In genomic region chr5:87390576-87391199, GRCh38 we compare ENCODE assay signal across 13 cellular contexts. TPM values are rescaled to one million over a fixed set of nuclear protein-coding genes. Genes with fewer than 3 reads are reported as not detected.
A peak's percentile ranks its signal among the peaks of the same experiment; 100 is the strongest.
DNase-seq lines count a peak whose midpoint lies in the region; ATAC-seq and TF ChIP-seq lines count a peak whose summit lies in the region.
"Had no signal": no experiment of that assay in that cellular context is flagged by ENCODE, and none has a peak within 500 bp of the region (broad histone marks: within the 10 kb centered on the region; RNA-seq: fewer than 3 reads in every experiment).

No MANE protein-coding gene starts in this region.

- H3K4me3 Mint-ChIP-seq in activated CD4-positive, alpha-beta T cell treated with anti-CD3 and anti-CD28 coated beads, Interleukin-2, amount 10 ng/mL, durations not matched to agents 7 days and 5 days, result no peak overlapping the region
- H3K4me3 Mint-ChIP-seq in endothelial cell (ENCODE audit: unreplicated experiment) (peak overlapping the region; percentile 42), osteocyte (ENCODE audit: unreplicated experiment) (no peak overlapping the region)
- no peak overlapping the region for H3K4me3 Mint-ChIP-seq in activated T-helper 1 cell treated with anti-CD3 and anti-CD28 coated beads, Interleukin-12 subunit alpha, Interleukin-12 subunit beta, Interleukin-2, Interleukin-4 antibody, amounts not matched to agents 30 ng/mL and 10 ng/mL and 1 ng/mL, durations not matched to agents 14 hours and 24 hours and 36 hours

- no peak overlapping the region for H3K9ac ChIP-seq in PC-3 (ENCODE audit: low read length)

- H3K9me3 Mint-ChIP-seq in activated CD4-positive, alpha-beta T cell treated with anti-CD3 and anti-CD28 coated beads, Interleukin-2, amount 10 ng/mL, durations not matched to agents 7 days and 5 days, result no peaks in the 10 kb centered on the region
- H3K9me3 Mint-ChIP-seq in endothelial cell (ENCODE audit: unreplicated experiment) (no peaks in the 10 kb centered on the region), osteocyte (ENCODE audit: unreplicated experiment) (no peaks in the 10 kb centered on the region)
- no peaks in the 10 kb centered on the region for H3K9me3 Mint-ChIP-seq in activated T-helper 1 cell treated with anti-CD3 and anti-CD28 coated beads, Interleukin-12 subunit alpha, Interleukin-12 subunit beta, Interleukin-2, Interleukin-4 antibody, amounts not matched to agents 30 ng/mL and 10 ng/mL and 1 ng/mL, durations not matched to agents 14 hours and 24 hours and 36 hours

- H3K4me1 Mint-ChIP-seq in activated CD4-positive, alpha-beta T cell treated with anti-CD3 and anti-CD28 coated beads, Interleukin-2, amount 10 ng/mL, durations not matched to agents 7 days and 5 days, result peaks cover 12% of the 10 kb centered on the region
- H3K4me1 Mint-ChIP-seq in endothelial cell (ENCODE audit: unreplicated experiment), result no peaks in the 10 kb centered on the region
- peaks cover 69% of the 10 kb centered on the region for H3K4me1 Mint-ChIP-seq in osteocyte (ENCODE audit: unreplicated experiment)
- H3K4me1 Mint-ChIP-seq in activated T-helper 1 cell treated with anti-CD3 and anti-CD28 coated beads, Interleukin-12 subunit alpha, Interleukin-12 subunit beta, Interleukin-2, Interleukin-4 antibody, amounts not matched to agents 30 ng/mL and 10 ng/mL and 1 ng/mL, durations not matched to agents 14 hours and 24 hours and 36 hours (ENCODE audit: low read depth), result peaks cover 11% of the 10 kb centered on the region

- intact Hi-C loops in PC-3 (cut with micrococcal nuclease) (loop anchor here (5.0 kb wide), 1 partner anchor 268 kb away; no protein-coding TSS in a partner anchor), left lung (cut with DNase I) (loop anchor here in 1 of 2 donors (10.0 kb wide), 1 partner anchor 126 kb away; the partner anchor contains the start of gene RASA1)
- intact Hi-C loops in activated T-helper 1 cell treated with anti-CD3 and anti-CD28 coated beads, Interleukin-12 subunit alpha, Interleukin-12 subunit beta, Interleukin-2, Interleukin-4 antibody, amounts not matched to agents 30 ng/mL and 10 ng/mL and 1 ng/mL, durations not matched to agents 14 hours and 24 hours and 36 hours (cut with micrococcal nuclease), result no loop called here

- H3K27me3 ChIP-seq in PC-3 (ENCODE audit: low read length) (no peaks in the 10 kb centered on the region), left lung (no peaks in the 10 kb centered on the region)
- H3K27me3 ChIP-seq: colonic mucosa, tibial artery had no signal

- no peak overlapping the region for H2AFZ ChIP-seq in PC-3 (ENCODE audit: low read length)
- H2AFZ ChIP-seq: PC-9 had no signal

- POLR2A ChIA-PET in activated CD4-positive, alpha-beta T cell treated with anti-CD3 and anti-CD28 coated beads, Interleukin-2, amount 10 ng/mL, durations not matched to agents 7 days and 5 days (lab: Charles Lee), result no interaction called here
- POLR2A ChIA-PET in PC-3 (lab: Charles Lee; ENCODE audit: unreplicated experiment), result no interaction called here

- H3K4me2 ChIP-seq in PC-3 (ENCODE audit: low read length), result no peak overlapping the region
- H3K4me2 ChIP-seq: PC-9 had no signal

- H3K36me3 Mint-ChIP-seq in activated CD4-positive, alpha-beta T cell treated with anti-CD3 and anti-CD28 coated beads, Interleukin-2, amount 10 ng/mL, durations not matched to agents 7 days and 5 days (ENCODE audit: low read depth), result peaks cover 64% of the 10 kb centered on the region
- peaks cover 26% of the 10 kb centered on the region for H3K36me3 Mint-ChIP-seq in endothelial cell (ENCODE audit: low read depth, unreplicated experiment)
- peaks cover 52% of the 10 kb centered on the region for H3K36me3 Mint-ChIP-seq in osteocyte (ENCODE audit: unreplicated experiment)
- peaks cover 63% of the 10 kb centered on the region for H3K36me3 Mint-ChIP-seq in activated T-helper 1 cell treated with anti-CD3 and anti-CD28 coated beads, Interleukin-12 subunit alpha, Interleukin-12 subunit beta, Interleukin-2, Interleukin-4 antibody, amounts not matched to agents 30 ng/mL and 10 ng/mL and 1 ng/mL, durations not matched to agents 14 hours and 24 hours and 36 hours (ENCODE audit: low read depth)

- peaks cover 50% of the 10 kb centered on the region for H3K4me1 ChIP-seq in PC-3 (ENCODE audit: insufficient read depth, low read length)
- peaks cover 0 to 8% of the 10 kb centered on the region in 2 donors for H3K4me1 ChIP-seq in left lung
- H3K4me1 ChIP-seq: colonic mucosa had no signal

- peaks cover 90% of the 10 kb centered on the region for H3K36me3 ChIP-seq in PC-3 (ENCODE audit: low read depth, low read length)
- H3K36me3 ChIP-seq in left lung, result peaks cover 0 to 99% of the 10 kb centered on the region in 2 donors

- H3K27ac Mint-ChIP-seq in activated CD4-positive, alpha-beta T cell treated with anti-CD3 and anti-CD28 coated beads, Interleukin-2, amount 10 ng/mL, durations not matched to agents 7 days and 5 days, result peak overlapping the region; percentile 41
- no peak overlapping the region for H3K27ac Mint-ChIP-seq in endothelial cell (ENCODE audit: unreplicated experiment)
- peak overlapping the region; percentile 66 for H3K27ac Mint-ChIP-seq in osteocyte (ENCODE audit: unreplicated experiment)
- H3K27ac Mint-ChIP-seq in activated T-helper 1 cell treated with anti-CD3 and anti-CD28 coated beads, Interleukin-12 subunit alpha, Interleukin-12 subunit beta, Interleukin-2, Interleukin-4 antibody, amounts not matched to agents 30 ng/mL and 10 ng/mL and 1 ng/mL, durations not matched to agents 14 hours and 24 hours and 36 hours, result no peak overlapping the region

- no peak for DNase-seq in activated CD4-positive, alpha-beta T cell treated with anti-CD3 and anti-CD28 coated beads, Interleukin-2, amount 10 ng/mL, durations not matched to agents 7 days and 5 days
- no peak for DNase-seq in activated CD4-positive, alpha-beta T cell treated with anti-CD3 and anti-CD28 coated beads, Interleukin-2, amount 50 U/mL, for 4 hours
- DNase-seq in PC-3 (peak; percentile 43), endothelial cell (ENCODE audit: low spot score) (no peak), osteocyte (ENCODE audit: extremely low spot score, unreplicated experiment) (no peak), D341Med (ENCODE audit: low spot score) (no peak), left lung (no peak)
- no peak for DNase-seq in activated T-helper 1 cell treated with anti-CD3 and anti-CD28 coated beads, Interleukin-12 subunit alpha, Interleukin-12 subunit beta, Interleukin-2, Interleukin-4 antibody, amounts not matched to agents 30 ng/mL and 10 ng/mL and 1 ng/mL, durations not matched to agents 14 hours and 24 hours and 36 hours (ENCODE audit: low spot score)
- DNase-seq: colonic mucosa, NCI-H187, NCI-H524 treated with DMSO at 0.1 percent for 48 hours, PC-9, tibial artery had no signal

- no peaks in the 10 kb centered on the region for H3K27me3 Mint-ChIP-seq in activated CD4-positive, alpha-beta T cell treated with anti-CD3 and anti-CD28 coated beads, Interleukin-2, amount 10 ng/mL, durations not matched to agents 7 days and 5 days
- H3K27me3 Mint-ChIP-seq in endothelial cell (ENCODE audit: unreplicated experiment) (no peaks in the 10 kb centered on the region), osteocyte (ENCODE audit: unreplicated experiment) (no peaks in the 10 kb centered on the region)
- H3K27me3 Mint-ChIP-seq in activated T-helper 1 cell treated with anti-CD3 and anti-CD28 coated beads, Interleukin-12 subunit alpha, Interleukin-12 subunit beta, Interleukin-2, Interleukin-4 antibody, amounts not matched to agents 30 ng/mL and 10 ng/mL and 1 ng/mL, durations not matched to agents 14 hours and 24 hours and 36 hours (ENCODE audit: insufficient read depth), result no peaks in the 10 kb centered on the region

- ATAC-seq in PC-3 (peak; percentile 11), left lung (no peak)

- 0 out of 2 replicates have a peak, but pooled peaks cover 5% of the 10 kb centered on the region for H4K20me1 ChIP-seq in PC-3 (ENCODE audit: low read length)

- peaks cover 5% of the 10 kb centered on the region for H3F3A ChIP-seq in PC-3 (ENCODE audit: low read length, unreplicated experiment)

- H3K4me3 ChIP-seq in PC-3 (ENCODE audit: low read length), result no peak overlapping the region
- no peak overlapping the region for H3K4me3 ChIP-seq in left lung
- H3K4me3 ChIP-seq: colonic mucosa, PC-9, tibial artery had no signal

- BruUV-seq in PC-3 (replicated peaks; lab: Mats Ljungman, UMichigan), result TSS peak; percentile 9

- CTCF ChIA-PET in activated CD4-positive, alpha-beta T cell treated with anti-CD3 and anti-CD28 coated beads, Interleukin-2, amount 10 ng/mL, durations not matched to agents 7 days and 5 days (lab: Charles Lee), result interaction anchor here (1.2 to 1.3 kb wide), 2 partner anchors 9 to 13 kb away, joined by 3 to 4 read pairs; no protein-coding TSS in a partner anchor
- CTCF ChIA-PET in PC-3 (lab: Charles Lee), result no interaction called here

- no peak for TF ChIP-seq CTCF in PC-3 (conservative IDR thresholded peaks at IDR 0.05; ENCODE audit: low read depth, low read length)
- TF ChIP-seq CTCF in endothelial cell (IDR thresholded peaks at IDR 0.05; ENCODE audit: unreplicated experiment), result no peak
- TF ChIP-seq CTCF in osteocyte (IDR thresholded peaks at IDR 0.05), result no peak
- TF ChIP-seq CTCF in left lung (IDR thresholded peaks at IDR 0.05), result no peak

- no peaks in the 10 kb centered on the region for H3K9me2 ChIP-seq in PC-3 (replicated peaks; ENCODE audit: low read length)

- H3K9me3 ChIP-seq in PC-3 (ENCODE audit: low read length) (no peaks in the 10 kb centered on the region), left lung (no peaks in the 10 kb centered on the region)
- H3K9me3 ChIP-seq: colonic mucosa, tibial artery had no signal

- H3K27ac ChIP-seq in PC-3 (ENCODE audit: low read length), result no peak overlapping the region
- H3K27ac ChIP-seq in left lung, result no peak overlapping the region
- H3K27ac ChIP-seq: colonic mucosa, PC-9, tibial artery had no signal

- H3K79me2 ChIP-seq in PC-3 (ENCODE audit: low read length), result peaks cover 23% of the 10 kb centered on the region

RNA-seq across cellular contexts. Expression of gene CCNH, which starts 22.0 kb away (rescaled TPM):
- total RNA-seq in activated CD4-positive, alpha-beta T cell treated with anti-CD3 and anti-CD28 coated beads, Interleukin-2, amount 10 ng/mL, durations not matched to agents 7 days and 5 days, result 10 to 100 TPM; 43.1 to 57.6 TPM
- total RNA-seq in PC-3 (2014; rRNA removed) (77.6 and 121 TPM in 2 replicates), endothelial cell (ENCODE audit: unreplicated experiment) (33.9 TPM), osteocyte (31.1 and 32.6 TPM in 2 replicates), left lung (10 to 100 TPM; 31.9 to 50.1 TPM)
- 77.6 and 80.9 TPM in 2 replicates for total RNA-seq in activated T-helper 1 cell treated with anti-CD3 and anti-CD28 coated beads, Interleukin-12 subunit alpha, Interleukin-12 subunit beta, Interleukin-2, Interleukin-4 antibody, amounts not matched to agents 30 ng/mL and 10 ng/mL and 1 ng/mL, durations not matched to agents 14 hours and 24 hours and 36 hours

Comparison
In these comparisons a context has a peak if more than half of its experiments do, and no peak if none do; other contexts are left out.
1. H3K27ac Mint-ChIP-seq: peak in activated CD4-positive, alpha-beta T cell treated with anti-CD3 and anti-CD28 coated beads, Interleukin-2, amount 10 ng/mL, durations not matched to agents 7 days and 5 days (single experiment) and osteocyte (single experiment); none in endothelial cell (single experiment) and activated T-helper 1 cell treated with anti-CD3 and anti-CD28 coated beads, Interleukin-12 subunit alpha, Interleukin-12 subunit beta, Interleukin-2, Interleukin-4 antibody, amounts not matched to agents 30 ng/mL and 10 ng/mL and 1 ng/mL, durations not matched to agents 14 hours and 24 hours and 36 hours (single experiment).